Comparison of ENCODE assay signal across 22 cellular contexts in genomic region chr3:72050048-72050632, GRCh38.
A peak's percentile ranks its signal among the peaks of the same experiment; 100 is the strongest.
DNase-seq lines count a peak whose midpoint lies in the region; ATAC-seq, FAIRE-seq and TF ChIP-seq lines count a peak whose summit lies in the region.
"Had no signal": no experiment of that assay in that cellular context is flagged by ENCODE, and none has a peak within 500 bp of the region (broad histone marks: within the 10 kb centered on the region; RNA-seq: fewer than 3 reads in every experiment).

No MANE protein-coding gene starts in this region.

- no peak overlapping the region for H3K4me3 ChIP-seq in suprapubic skin
- H3K4me3 ChIP-seq in lower leg skin (ENCODE audit: low read depth, poor library complexity, severe bottlenecking) = no peak overlapping the region
- H3K4me3 ChIP-seq: K562, SJCRH30 had no signal

- H3K36me3 ChIP-seq in suprapubic skin = no peaks in the 10 kb centered on the region
- H3K36me3 ChIP-seq: SJCRH30 had no signal

- H3K27ac ChIP-seq in suprapubic skin = no peak overlapping the region
- H3K27ac ChIP-seq: SJCRH30 had no signal

- 65% methylated on average over 6 of the region's 6 CpGs for WGBS in suprapubic skin
- WGBS in lower leg skin, 2 donors = 69 to 72% methylated on average over 6 of the region's 6 CpGs

- TF ChIP-seq CTCF in suprapubic skin (IDR thresholded peaks at IDR 0.05) (no peak), lower leg skin (IDR thresholded peaks at IDR 0.05) (no peak)

- no peaks in the 10 kb centered on the region for H3K9me3 ChIP-seq in suprapubic skin
- H3K9me3 ChIP-seq: SJCRH30 had no signal

- intact Hi-C loops in lower leg skin (cut with DNase I; ENCODE audit: low total_unique reads) = no loop called here

- no peaks in the 10 kb centered on the region for H3K4me1 ChIP-seq in suprapubic skin
- H3K4me1 ChIP-seq: SJCRH30 had no signal

- FAIRE-seq in islet of Langerhans (lab: Jason Lieb, UNC) = peak; percentile 66
- FAIRE-seq: G401.6, H1, K562, RCC 7860 had no signal

- TF ChIP-seq EP300 in Ishikawa (IDR thresholded peaks at IDR 0.05; ENCODE audit: borderline replicate concordance) (no peak), suprapubic skin (IDR thresholded peaks at IDR 0.05) (no peak)

- peak; percentile 40 for TF ChIP-seq RAD21 in Ishikawa (IDR thresholded peaks at IDR 0.05; ENCODE audit: low read depth)

- no peaks in the 10 kb centered on the region for H3K27me3 ChIP-seq in suprapubic skin
- H3K27me3 ChIP-seq: SJCRH30 had no signal

- no peak for ATAC-seq in GM18868 (IDR thresholded peaks at IDR 0.05; ENCODE audit: unreplicated experiment)
- ATAC-seq in activated CD4-positive, CD25-positive, alpha-beta regulatory T cell treated with anti-CD3 and anti-CD28 coated beads, Interleukin-2, amount 50 U/mL, for 24 hours = no peak
- ATAC-seq: CD8-positive, alpha-beta T cell; K562 had no signal

- TF ChIP-seq POLR2A in suprapubic skin (IDR thresholded peaks at IDR 0.05) = no peak
- no peak for TF ChIP-seq POLR2A in lower leg skin (IDR thresholded peaks at IDR 0.05)

- DNase-seq in DMS 273 (lab: John Stamatoyannopoulos, UW; ENCODE audit: unreplicated experiment) (peak; percentile 77), NCI-H69 (lab: John Stamatoyannopoulos, UW) (peak; percentile 81), suprapubic skin (ENCODE audit: low spot score in 2 of 2) (no peak), lower leg skin (ENCODE audit: low spot score in 2 of 2) (no peak)
- DNase-seq: AML-193; C1 segment of cervical spinal cord; CD8-positive, alpha-beta T cell; NCI-H1105 treated with DMSO at 0.1 percent for 48 hours; NCI-H1694; NCI-H226; NCI-H510A treated with DMSO at 0.1 percent for 48 hours; OCI-M1; SJCRH30; T-helper 1 cell had no signal

TF ChIP-seq in Ishikawa, 13 proteins besides CTCF, POLR2A, EP300 and RAD21:
- TF ChIP-seq, protein P1, sequence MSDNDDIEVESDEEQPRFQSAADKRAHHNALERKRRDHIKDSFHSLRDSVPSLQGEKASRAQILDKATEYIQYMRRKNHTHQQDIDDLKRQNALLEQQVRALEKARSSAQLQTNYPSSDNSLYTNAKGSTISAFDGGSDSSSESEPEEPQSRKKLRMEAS (IDR thresholded peaks at IDR 0.05) = no peak
- no peak for TF ChIP-seq TEAD4 (IDR thresholded peaks at IDR 0.05)
- TF ChIP-seq REST (IDR thresholded peaks at IDR 0.05; ENCODE audit: low read depth) = no peak
- no peak for TF ChIP-seq EGR1 (IDR thresholded peaks at IDR 0.05)
- TF ChIP-seq TAF1 (IDR thresholded peaks at IDR 0.05; ENCODE audit: low read depth) = no peak
- no peak for TF ChIP-seq NFIC (IDR thresholded peaks at IDR 0.05)
- TF ChIP-seq FOXM1 (IDR thresholded peaks at IDR 0.05; ENCODE audit: borderline replicate concordance, low read depth) = no peak
- no peak for TF ChIP-seq CEBPB (IDR thresholded peaks at IDR 0.05)
- TF ChIP-seq YY1 (IDR thresholded peaks at IDR 0.05; ENCODE audit: low read depth) = no peak
- TF ChIP-seq USF1 (IDR thresholded peaks at IDR 0.05) = no peak
- no peak for TF ChIP-seq CREB1 (IDR thresholded peaks at IDR 0.05; ENCODE audit: low read depth)
- no peak for TF ChIP-seq TCF12 (IDR thresholded peaks at IDR 0.05; ENCODE audit: low read depth)
- TF ChIP-seq ZBTB7A (IDR thresholded peaks at IDR 0.05; ENCODE audit: low read depth) = no peak

Comparison
In these comparisons a context has a peak if more than half of its experiments do, and no peak if none do; other contexts are left out.
1. DNase-seq: peak in DMS 273 (single experiment) and NCI-H69 (single experiment); none in suprapubic skin (0 of 2) and lower leg skin (0 of 2).